Comparison of ENCODE assay signal across 20 cellular contexts in the genomic region with DNA sequence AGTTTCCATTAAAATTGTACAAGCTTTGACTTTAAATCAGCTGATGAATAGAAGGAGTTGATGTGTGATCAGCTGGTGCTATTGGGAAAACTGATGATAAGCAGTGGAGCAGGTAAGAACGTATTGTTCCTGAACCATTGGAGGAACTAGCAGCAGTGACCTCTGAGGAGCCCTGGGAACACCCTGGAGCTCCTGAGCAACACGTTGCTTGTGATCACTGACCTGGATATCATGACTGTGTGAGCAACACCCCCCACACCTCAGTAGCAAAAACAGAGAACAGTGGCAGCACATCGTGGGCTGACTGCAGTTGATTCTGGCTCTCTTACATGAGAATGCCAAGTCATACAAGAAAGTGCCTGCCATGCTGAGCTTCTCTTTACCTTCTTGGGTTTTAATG.
DNase-seq lines count a peak whose midpoint lies in the region; ATAC-seq, FAIRE-seq and TF ChIP-seq lines count a peak whose summit lies in the region.
"Had no signal": no experiment of that assay in that cellular context is flagged by ENCODE, and none has a peak within 500 bp of the region (broad histone marks: within the 10 kb centered on the region; RNA-seq: fewer than 3 reads in every experiment).

No MANE protein-coding gene starts in this region.

- H3K79me2 ChIP-seq in osteoblast (ENCODE audit: insufficient read depth, low read length) = no peaks in the 10 kb centered on the region

- FAIRE-seq in GM12892 (lab: Jason Lieb, UNC) = no peak
- FAIRE-seq: K562 had no signal

- H3K27me3 ChIP-seq in left ventricle myocardium inferior (ENCODE audit: low read depth) = no peaks in the 10 kb centered on the region
- H3K27me3 ChIP-seq in osteoblast (ENCODE audit: insufficient read depth, low read length) = no peaks in the 10 kb centered on the region

- peak overlapping the region; percentile 61 for H2AFZ ChIP-seq in osteoblast (ENCODE audit: low read length)

- TF ChIP-seq POLR2A in GM12892 (IDR thresholded peaks at IDR 0.05; ENCODE audit: low read depth, low read length) = no peak

- TF ChIP-seq CTCF in left ventricle myocardium inferior (IDR thresholded peaks at IDR 0.05; ENCODE audit: borderline replicate concordance) = no peak
- TF ChIP-seq CTCF in epithelial cell of proximal tubule (conservative IDR thresholded peaks at IDR 0.05; ENCODE audit: low read depth, low read length) = no peak
- TF ChIP-seq CTCF in osteoblast (IDR thresholded peaks at IDR 0.05; ENCODE audit: extremely low read depth, low read depth, low read length) = no peak

- H3K9me3 ChIP-seq in left ventricle myocardium inferior (replicated peaks) = no peaks in the 10 kb centered on the region
- H3K9me3 ChIP-seq in osteoblast (ENCODE audit: low read depth, low read length) = no peaks in the 10 kb centered on the region
- H3K9me3 ChIP-seq: SK-N-SH had no signal

- DNase-seq in left ventricle myocardium superior (no peak), left ventricle myocardium inferior (no peak), epithelial cell of proximal tubule (ENCODE audit: low read depth) (peak; percentile 79), osteoblast (ENCODE audit: insufficient read length, low spot score, missing footprints) (no peak), GM12892 (ENCODE audit: insufficient read length) (no peak), GM03348 (ENCODE audit: low spot score) (no peak)
- no peak for DNase-seq in effector CD4-positive, alpha-beta T cell
- DNase-seq: DMS 273 treated with DMSO at 0.1 percent for 48 hours, GDM1, NCI-H1105, NCI-H187 treated with DMSO at 0.1 percent for 48 hours, NCI-H345, NCI-H524 treated with DMSO at 0.1 percent for 48 hours, PC-3, RPMI8226, SHP77 treated with DMSO at 0.1 percent for 48 hours, SK-N-SH had no signal

- no peak overlapping the region for H3K27ac ChIP-seq in left ventricle myocardium inferior (replicated peaks)
- no peak overlapping the region for H3K27ac ChIP-seq in osteoblast (ENCODE audit: low read depth, low read length)
- H3K27ac ChIP-seq: C4-2B had no signal

- no peak overlapping the region for H3K4me2 ChIP-seq in osteoblast (ENCODE audit: insufficient read depth, low read length)
- H3K4me2 ChIP-seq: SK-N-SH had no signal

- peaks cover 8% of the 10 kb centered on the region for H3K4me1 ChIP-seq in left ventricle myocardium inferior
- peaks cover 3% of the 10 kb centered on the region for H3K4me1 ChIP-seq in osteoblast (ENCODE audit: insufficient read depth, low read length)

- H4K20me1 ChIP-seq in osteoblast (ENCODE audit: insufficient read depth, low read length) = no peaks in the 10 kb centered on the region

- no peak overlapping the region for H3K4me3 ChIP-seq in left ventricle myocardium inferior
- no peak overlapping the region for H3K4me3 ChIP-seq in epithelial cell of proximal tubule (ENCODE audit: low read depth, low read length)
- no peak overlapping the region for H3K4me3 ChIP-seq in osteoblast (ENCODE audit: insufficient read depth, low read length)
- H3K4me3 ChIP-seq: K562 had no signal

- intact Hi-C loops in left ventricle myocardium superior (cut with micrococcal nuclease) (no loop called here), left ventricle myocardium inferior (cut with micrococcal nuclease) (no loop called here)

- peak; percentile 32 for ATAC-seq in left ventricle myocardium superior
- ATAC-seq in HG03520 (IDR thresholded peaks at IDR 0.05; ENCODE audit: unreplicated experiment) = no peak
- ATAC-seq: K562, PC-3 had no signal

- H3K36me3 ChIP-seq in left ventricle myocardium inferior (peaks cover 14% of the 10 kb centered on the region), osteoblast (ENCODE audit: insufficient read depth, low read length) (no peaks in the 10 kb centered on the region)
